In the genomic region with DNA sequence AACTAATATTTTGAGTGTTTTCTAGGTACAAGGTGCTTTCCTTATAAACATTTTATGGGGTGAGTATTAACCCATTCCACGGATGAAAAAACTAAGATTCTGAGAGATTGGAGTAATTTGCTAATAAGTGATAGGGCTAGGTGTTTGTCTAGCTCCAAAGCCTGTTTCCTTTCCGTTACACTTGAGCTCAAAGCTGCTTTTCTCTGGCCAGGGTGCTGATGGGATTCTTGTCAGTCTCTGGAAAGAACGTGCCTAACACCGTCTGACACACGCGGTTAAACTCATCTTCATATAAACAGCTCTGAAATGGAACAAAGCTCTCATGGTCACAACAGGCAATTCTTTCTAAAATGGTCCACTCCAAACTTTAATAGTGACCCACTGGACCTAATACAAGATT, we compare ENCODE assay signal across 24 cellular contexts. TPM values are rescaled to one million over a fixed set of nuclear protein-coding genes. Genes with fewer than 3 reads are reported as not detected.
"Had no signal": no experiment of that assay in that cellular context is flagged by ENCODE, and none has a peak within 500 bp of the region (broad histone marks: within the 10 kb centered on the region; RNA-seq: fewer than 3 reads in every experiment).

No MANE protein-coding gene starts in this region.

- H3K9me3 Mint-ChIP-seq: activated CD4-positive, alpha-beta memory T cell treated with anti-CD3 and anti-CD28 coated beads, Interleukin-2, amount 10 ng/mL, durations not matched to agents 7 days and 5 days; activated CD4-positive, alpha-beta T cell treated with anti-CD3 and anti-CD28 coated beads, Interleukin-2, amount 10 ng/mL, durations not matched to agents 24 days and 14 days; activated naive CD4-positive, alpha-beta T cell treated with anti-CD3 and anti-CD28 coated beads, Interleukin-2, amount 10 ng/mL, durations not matched to agents 7 days and 5 days; activated T-cell treated with anti-CD3 and anti-CD28 coated beads, Interleukin-2, amount 50 U/mL, for 72 hours; stimulated activated naive CD8-positive, alpha-beta T cell treated with anti-CD3 and anti-CD28 coated beads, Interleukin-15, Interleukin-2, amounts not matched to agents 100 ng/mL and 50 ng/mL, for 24 hours had no signal

- H3K4me1 ChIP-seq: upper lobe of right lung had no signal

- H3K4me3 Mint-ChIP-seq: activated CD4-positive, alpha-beta memory T cell treated with anti-CD3 and anti-CD28 coated beads, Interleukin-2, amount 10 ng/mL, durations not matched to agents 7 days and 5 days; activated CD4-positive, alpha-beta T cell treated with anti-CD3 and anti-CD28 coated beads, Interleukin-2, amount 10 ng/mL, durations not matched to agents 24 days and 14 days; activated naive CD4-positive, alpha-beta T cell treated with anti-CD3 and anti-CD28 coated beads, Interleukin-2, amount 10 ng/mL, durations not matched to agents 7 days and 5 days; activated T-cell treated with anti-CD3 and anti-CD28 coated beads, Interleukin-2, amount 50 U/mL, for 72 hours; stimulated activated naive CD8-positive, alpha-beta T cell treated with anti-CD3 and anti-CD28 coated beads, Interleukin-15, Interleukin-2, amounts not matched to agents 100 ng/mL and 50 ng/mL, for 24 hours; T-helper 17 cell had no signal

- H3K36me3 ChIP-seq: heart right ventricle, left lung, right atrium auricular region, spleen, thyroid gland, upper lobe of right lung had no signal

- ATAC-seq: activated CD4-positive, CD25-positive, alpha-beta regulatory T cell treated with anti-CD3 and anti-CD28 coated beads, Interleukin-2, amount 50 U/mL, for 24 hours; activated T-cell treated with anti-CD3 and anti-CD28 coated beads, Interleukin-2, amount 50 U/mL, for 72 hours; body of pancreas; heart right ventricle; left lung; psoas muscle; T-helper 17 cell; upper lobe of right lung had no signal

- H3K9me3 ChIP-seq: body of pancreas, heart right ventricle, left lung, psoas muscle, right atrium auricular region, spleen, thyroid gland, upper lobe of right lung had no signal

- FAIRE-seq: kidney had no signal

- H3K27me3 ChIP-seq: right atrium auricular region, thyroid gland had no signal

- DNase-seq: activated CD4-positive, alpha-beta memory T cell treated with anti-CD3 and anti-CD28 coated beads, Interleukin-2, amount 10 ng/mL, durations not matched to agents 7 days and 5 days; activated effector memory CD4-positive, alpha-beta T cell treated with anti-CD3 and anti-CD28 coated beads, Interleukin-2, amount 50 U/mL, for 16 hours; activated naive CD4-positive, alpha-beta T cell treated with anti-CD3 and anti-CD28 coated beads, Interleukin-2, amount 10 ng/mL, durations not matched to agents 7 days and 5 days; activated T-cell treated with anti-CD3 and anti-CD28 coated beads, Interleukin-2, amount 50 U/mL, for 72 hours; anterior cingulate cortex; body of pancreas; erythroblast; foreskin fibroblast; heart right ventricle; kidney; left lung; naive thymus-derived CD4-positive, alpha-beta T cell; psoas muscle; spleen; stimulated activated CD4-positive, alpha-beta T cell treated with anti-CD3 and anti-CD28 coated beads, Interleukin-4, amount 100 ng/mL, for 24 hours; substantia nigra; T-helper 17 cell; thyroid gland; upper lobe of right lung had no signal

- H3K36me3 Mint-ChIP-seq: activated naive CD4-positive, alpha-beta T cell treated with anti-CD3 and anti-CD28 coated beads, Interleukin-2, amount 10 ng/mL, durations not matched to agents 7 days and 5 days had no signal

- H3K27ac ChIP-seq: body of pancreas, heart right ventricle, left lung, psoas muscle, right atrium auricular region, spleen, thyroid gland, upper lobe of right lung had no signal

- H3K27ac Mint-ChIP-seq: activated CD4-positive, alpha-beta memory T cell treated with anti-CD3 and anti-CD28 coated beads, Interleukin-2, amount 10 ng/mL, durations not matched to agents 7 days and 5 days; activated CD4-positive, alpha-beta T cell treated with anti-CD3 and anti-CD28 coated beads, Interleukin-2, amount 10 ng/mL, durations not matched to agents 24 days and 14 days; activated naive CD4-positive, alpha-beta T cell treated with anti-CD3 and anti-CD28 coated beads, Interleukin-2, amount 10 ng/mL, durations not matched to agents 7 days and 5 days; activated T-cell treated with anti-CD3 and anti-CD28 coated beads, Interleukin-2, amount 50 U/mL, for 72 hours; stimulated activated naive CD8-positive, alpha-beta T cell treated with anti-CD3 and anti-CD28 coated beads, Interleukin-15, Interleukin-2, amounts not matched to agents 100 ng/mL and 50 ng/mL, for 24 hours; T-helper 17 cell had no signal

- H3K4me3 ChIP-seq: body of pancreas, heart right ventricle, left lung, psoas muscle, right atrium auricular region, spleen, thyroid gland, upper lobe of right lung had no signal

RNA-seq across cellular contexts. Expression of a gene that starts 2.0 kb away (rescaled TPM):
- total RNA-seq: activated CD4-positive, alpha-beta memory T cell treated with anti-CD3 and anti-CD28 coated beads, Interleukin-2, amount 10 ng/mL, durations not matched to agents 7 days and 5 days; activated CD4-positive, alpha-beta T cell treated with anti-CD3 and anti-CD28 coated beads, Interleukin-2, amount 10 ng/mL, durations not matched to agents 24 days and 14 days; activated T-cell treated with anti-CD3 and anti-CD28 coated beads, Interleukin-2, amount 50 U/mL, for 72 hours; osteocyte had no signal

RNA-seq across cellular contexts. Expression of a gene that starts 24.6 kb away (rescaled TPM):
- total RNA-seq: activated CD4-positive, alpha-beta T cell treated with anti-CD3 and anti-CD28 coated beads, Interleukin-2, amount 10 ng/mL, durations not matched to agents 24 days and 14 days; osteocyte had no signal
- polyA plus RNA-seq: naive thymus-derived CD4-positive, alpha-beta T cell had no signal
